Comparison of ENCODE assay signal across 12 cellular contexts in genomic region chr5:83509535-83509934, GRCh38. TPM values are rescaled to one million over a fixed set of nuclear protein-coding genes. Genes with fewer than 3 reads are reported as not detected.
DNase-seq lines count a peak whose midpoint lies in the region; ATAC-seq and TF ChIP-seq lines count a peak whose summit lies in the region.
"Had no signal": no experiment of that assay in that cellular context is flagged by ENCODE, and none has a peak within 500 bp of the region (broad histone marks: within the 10 kb centered on the region; RNA-seq: fewer than 3 reads in every experiment).

No MANE protein-coding gene starts in this region.

- ATAC-seq in GM18511 (IDR thresholded peaks at IDR 0.05; ENCODE audit: unreplicated experiment), result no peak

- no peak overlapping the region for H3K4me3 ChIP-seq in breast epithelium

- peaks cover 4 to 5% of the 10 kb centered on the region in 2 donors for H3K9me3 ChIP-seq in breast epithelium

- TF ChIP-seq CTCF in breast epithelium (IDR thresholded peaks at IDR 0.05), result no peak

- H3K27ac ChIP-seq in breast epithelium, result peak overlapping the region; percentile 45

- no peak for TF ChIP-seq POLR2A in breast epithelium (IDR thresholded peaks at IDR 0.05)

- H3K27me3 ChIP-seq in breast epithelium, result no peaks in the 10 kb centered on the region

- DNase-seq in ACHN (peak; percentile 39), NCI-H1105 treated with DMSO at 0.1 percent for 48 hours (lab: John Stamatoyannopoulos, UW) (peak; percentile 44), breast epithelium (ENCODE audit: low spot score in 2 of 2) (no peak), kidney tubule cell (ENCODE audit: low spot score) (peak; percentile 66), NCI-H526 treated with DMSO at 0.1 percent for 48 hours (lab: John Stamatoyannopoulos, UW) (no peak), NCI-H146 treated with DMSO at 0.1 percent for 48 hours (lab: John Stamatoyannopoulos, UW; ENCODE audit: unreplicated experiment) (no peak)
- no peak for DNase-seq in activated T-cell treated with anti-CD3 and anti-CD28 coated beads, Interleukin-2, amount 50 U/mL, for 1 hour
- DNase-seq: immature natural killer cell; NCI-H2081 treated with DMSO at 0.1 percent for 48 hours; stimulated activated CD4-positive, alpha-beta T cell treated with anti-CD3 and anti-CD28 coated beads, Interleukin-1b, Interleukin-23, amount 100 ng/mL, for 48 hours had no signal

- no peaks in the 10 kb centered on the region for H3K4me1 ChIP-seq in breast epithelium

- H3K36me3 ChIP-seq in breast epithelium, result no peaks in the 10 kb centered on the region

- intact Hi-C loops in breast epithelium (cut with DNase I; ENCODE audit: low total_unique reads), result no loop called here

- in situ Hi-C loops in ACHN (cut with HindIII; ENCODE audit: low pct_ligation_motif_present, low pct_unique_long_range_greater_than_20kb, low sequenced_read_pairs), result no loop called here

RNA-seq across cellular contexts. Expression of gene VCAN, which starts 38.0 kb away (rescaled TPM):
- total RNA-seq in breast epithelium, result 100 to 1,000 TPM in 2 of 3 donors, 10 to 100 TPM in 1; 31.6 to 245 (median 138) TPM
- total RNA-seq: B cell had no signal

Comparison
In these comparisons a context has a peak if more than half of its experiments do, and no peak if none do; other contexts are left out.
1. DNase-seq: peak in ACHN (single experiment), NCI-H1105 treated with DMSO at 0.1 percent for 48 hours (single experiment) and kidney tubule cell (single experiment); none in breast epithelium (0 of 2), NCI-H526 treated with DMSO at 0.1 percent for 48 hours (single experiment), activated T-cell treated with anti-CD3 and anti-CD28 coated beads, Interleukin-2, amount 50 U/mL, for 1 hour (single experiment) and NCI-H146 treated with DMSO at 0.1 percent for 48 hours (single experiment).